19 cellular contexts compared by ENCODE assay signal in the genomic region with DNA sequence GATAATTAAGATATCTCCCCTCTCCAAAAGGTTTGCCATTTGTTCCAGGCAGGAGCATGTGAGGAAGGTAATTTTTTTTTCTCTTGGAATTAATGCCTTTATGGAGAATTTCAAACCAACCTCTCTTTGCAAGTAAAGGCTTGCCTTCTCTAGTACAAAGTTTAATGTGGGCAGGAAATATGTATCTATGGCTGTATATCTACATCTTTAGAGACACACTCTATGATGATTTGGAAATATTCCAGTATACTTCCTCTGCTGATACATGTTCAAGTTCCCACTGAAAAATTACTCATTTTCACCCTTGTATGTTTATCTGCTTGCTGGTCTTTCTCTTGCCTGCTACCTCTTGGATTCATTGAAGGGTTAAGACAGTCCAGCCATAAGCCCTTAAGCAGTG.
DNase-seq lines count a peak whose midpoint lies in the region; ATAC-seq, FAIRE-seq and TF ChIP-seq lines count a peak whose summit lies in the region.
"Had no signal": no experiment of that assay in that cellular context is flagged by ENCODE, and none has a peak within 500 bp of the region (broad histone marks: within the 10 kb centered on the region; RNA-seq: fewer than 3 reads in every experiment).

No MANE protein-coding gene starts in this region.

- no peaks in the 10 kb centered on the region for H3K79me2 ChIP-seq in mammary epithelial cell (ENCODE audit: insufficient read depth, low read length)
- H3K79me2 ChIP-seq in keratinocyte (ENCODE audit: control insufficient read depth, insufficient read depth, low read length) = no peaks in the 10 kb centered on the region

- no TSS peak for BruUV-seq in mammary epithelial cell (replicated peaks; lab: Mats Ljungman, UMichigan)

- dilution Hi-C loops in mammary epithelial cell (cut with HindIII; ENCODE audit: low sequenced_read_pairs) (no loop called here), keratinocyte (cut with MboI; ENCODE audit: extremely low pct_ligation_motif_present, low sequenced_read_pairs) (no loop called here)

- H3K36me3 ChIP-seq in mammary epithelial cell (ENCODE audit: insufficient read depth, low read length) = no peaks in the 10 kb centered on the region
- H3K36me3 ChIP-seq in breast epithelium = no peaks in the 10 kb centered on the region
- H3K36me3 ChIP-seq in keratinocyte (ENCODE audit: control insufficient read depth in 2 of 2, extremely low read depth in 1 of 2, insufficient read depth in 2 of 2, low read length in 2 of 2) = no peaks in the 10 kb centered on the region
- H3K36me3 ChIP-seq: BLaER1 had no signal

- H4K20me1 ChIP-seq in mammary epithelial cell (ENCODE audit: insufficient read depth, low read length) = no peaks in the 10 kb centered on the region
- H4K20me1 ChIP-seq in keratinocyte (ENCODE audit: control insufficient read depth, extremely low read depth, insufficient read depth, low read length) = no peaks in the 10 kb centered on the region
- H4K20me1 ChIP-seq: BLaER1 had no signal

- H3K4me3 ChIP-seq in mammary epithelial cell (replicated peaks in 1 of 3; ENCODE audit: insufficient read depth in 1 of 3, low read depth in 2 of 3, low read length in 3 of 3) = no peak overlapping the region
- H3K4me3 ChIP-seq in breast epithelium = no peak overlapping the region
- H3K4me3 ChIP-seq in epithelial cell of esophagus (ENCODE audit: low read length) = no peak overlapping the region
- no peak overlapping the region for H3K4me3 ChIP-seq in keratinocyte (ENCODE audit: control insufficient read depth in 2 of 3, extremely low read depth in 1 of 3, insufficient read depth in 2 of 3, low read depth in 1 of 3, low read length in 3 of 3)
- H3K4me3 ChIP-seq: BLaER1 had no signal

- peak overlapping the region; percentile 39 for H3K4me2 ChIP-seq in mammary epithelial cell (ENCODE audit: insufficient read depth, low read depth, low read length)
- H3K4me2 ChIP-seq in keratinocyte (ENCODE audit: control insufficient read depth, extremely low read depth, insufficient read depth, low read depth, low read length) = no peak overlapping the region
- H3K4me2 ChIP-seq: BLaER1 had no signal

- H3K27me3 ChIP-seq in mammary epithelial cell (ENCODE audit: insufficient read depth, low read length) (no peaks in the 10 kb centered on the region), breast epithelium (no peaks in the 10 kb centered on the region), keratinocyte (ENCODE audit: control insufficient read depth, extremely low read depth, insufficient read depth, low read length) (no peaks in the 10 kb centered on the region)
- H3K27me3 ChIP-seq: BLaER1 had no signal

- DNase-seq in mammary epithelial cell (peak; percentile 73), breast epithelium (ENCODE audit: low spot score in 2 of 2) (no peak), epithelial cell of esophagus (ENCODE audit: low read depth) (peak; percentile 72), keratinocyte (ENCODE audit: low read depth, low spot score) (peak; percentile 54), superior temporal gyrus (ENCODE audit: extremely low spot score) (no peak)
- DNase-seq: CD4-positive, alpha-beta memory T cell; DMS153; DMS79; GDM1; GOT3; H7; HFFc6; IMR-90 had no signal

- H3K9ac ChIP-seq in mammary epithelial cell (ENCODE audit: insufficient read depth, low read length) (no peak overlapping the region), keratinocyte (ENCODE audit: control insufficient read depth, extremely low read depth, insufficient read depth, low read length) (no peak overlapping the region)
- H3K9ac ChIP-seq: BLaER1 had no signal

- H3K4me1 ChIP-seq in mammary epithelial cell (ENCODE audit: insufficient read depth, low read length) = peaks cover 8% of the 10 kb centered on the region
- no peaks in the 10 kb centered on the region for H3K4me1 ChIP-seq in breast epithelium
- H3K4me1 ChIP-seq in keratinocyte (ENCODE audit: control insufficient read depth, extremely low read depth, insufficient read depth, low read length) = peaks cover 12% of the 10 kb centered on the region

- FAIRE-seq in keratinocyte (lab: Jason Lieb, UNC) = peak; percentile 79
- FAIRE-seq: HTR-8/SVneo had no signal

- H2AFZ ChIP-seq in mammary epithelial cell (ENCODE audit: low read depth, low read length) = no peak overlapping the region
- no peak overlapping the region for H2AFZ ChIP-seq in keratinocyte (ENCODE audit: control insufficient read depth, low read length)

- in situ Hi-C loops in mammary epithelial cell (cut with MboI; ENCODE audit: low sequenced_read_pairs in 2 of 2) = no loop called here

- TF ChIP-seq CTCF in mammary epithelial cell (conservative IDR thresholded peaks at IDR 0.05 in 1 of 2, IDR thresholded peaks at IDR 0.05 in 1 of 2; ENCODE audit: extremely low read depth in 1 of 2, insufficient read depth in 1 of 2, low read depth in 1 of 2, low read length in 2 of 2) (no peak), breast epithelium (IDR thresholded peaks at IDR 0.05) (no peak), epithelial cell of esophagus (IDR thresholded peaks at IDR 0.05; ENCODE audit: insufficient read depth, low read depth, low read length, missing control alignments) (no peak), keratinocyte (optimal IDR thresholded peaks at IDR 0.05 in 1 of 3, IDR thresholded peaks at IDR 0.05 in 1 of 3, conservative IDR thresholded peaks at IDR 0.05 in 1 of 3; ENCODE audit: extremely low read depth in 1 of 3, insufficient read depth in 2 of 3, low read length in 3 of 3) (no peak)

- H3K9me3 ChIP-seq in mammary epithelial cell (replicated peaks; ENCODE audit: insufficient read depth, low read length) (no peaks in the 10 kb centered on the region), breast epithelium (peaks cover 5 to 15% of the 10 kb centered on the region in 2 donors), keratinocyte (ENCODE audit: control insufficient read depth, low read depth, low read length) (peaks cover 3% of the 10 kb centered on the region)

- intact Hi-C loops in mammary epithelial cell (cut with micrococcal nuclease) (loop anchor here (5.0 kb wide), 1 partner anchor 81 kb away; no protein-coding TSS in a partner anchor), breast epithelium (cut with DNase I; ENCODE audit: low total_unique reads) (no loop called here)

- H3K9me1 ChIP-seq in keratinocyte (ENCODE audit: control insufficient read depth, extremely low read depth, insufficient read depth, low read length) = no peaks in the 10 kb centered on the region

- CTCF ChIA-PET in mammary epithelial cell (lab: Charles Lee; ENCODE audit: low non-redundant PET) = no interaction called here

- TF ChIP-seq POLR2A in breast epithelium (IDR thresholded peaks at IDR 0.05) = no peak

- ATAC-seq in GM18517 (IDR thresholded peaks at IDR 0.05; ENCODE audit: unreplicated experiment) (no peak), HG03039 (IDR thresholded peaks at IDR 0.05; ENCODE audit: unreplicated experiment) (no peak)
- ATAC-seq: HCT116 had no signal

- no peak overlapping the region for H3K27ac ChIP-seq in mammary epithelial cell (ENCODE audit: insufficient read depth, low read depth, low read length)
- H3K27ac ChIP-seq in breast epithelium = no peak overlapping the region
- no peak overlapping the region for H3K27ac ChIP-seq in keratinocyte (ENCODE audit: control insufficient read depth, insufficient read depth, low read length)
- H3K27ac ChIP-seq: 22Rv1, BLaER1 had no signal

Comparison
In these comparisons a context has a peak if more than half of its experiments do, and no peak if none do; other contexts are left out.
1. DNase-seq: peak in mammary epithelial cell (single experiment), epithelial cell of esophagus (single experiment) and keratinocyte (single experiment); none in breast epithelium (0 of 2) and superior temporal gyrus (single experiment).